ENCODE assay signal across 14 cellular contexts in the genomic region with DNA sequence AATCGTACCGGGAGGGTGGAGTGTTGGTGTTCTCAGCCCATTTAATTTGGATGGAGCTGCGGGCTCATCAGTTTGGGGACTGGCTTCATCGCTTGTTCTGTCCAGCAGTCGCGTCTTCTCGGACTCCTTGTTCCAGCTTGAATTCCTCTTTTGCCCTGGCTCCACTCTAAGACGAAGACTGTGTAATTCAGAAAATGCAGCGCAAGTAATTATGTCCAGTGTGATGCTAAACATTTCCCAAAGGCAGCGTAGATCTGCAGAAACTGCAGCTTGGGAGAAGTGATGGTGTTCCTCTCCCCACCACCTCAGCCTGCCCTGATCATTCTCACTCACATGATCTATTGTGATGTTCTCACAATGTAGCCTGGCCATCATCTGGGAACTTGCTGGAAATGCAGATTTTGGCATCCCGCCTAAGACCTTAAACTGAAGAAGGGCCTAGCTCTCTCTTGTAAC. TPM values are rescaled to one million over a fixed set of nuclear protein-coding genes. Genes with fewer than 3 reads are reported as not detected.
DNase-seq lines count a peak whose midpoint lies in the region; ATAC-seq, FAIRE-seq and TF ChIP-seq lines count a peak whose summit lies in the region.
"Had no signal": no experiment of that assay in that cellular context is flagged by ENCODE, and none has a peak within 500 bp of the region (broad histone marks: within the 10 kb centered on the region; RNA-seq: fewer than 3 reads in every experiment).

No MANE protein-coding gene starts in this region.

- H3K4me1 ChIP-seq in BLaER1 treated with 17β-estradiol and CSF1 and Interleukin-3, amounts not matched to agents 10 nM and 100 nM = peaks cover 10 to 29% (median 21%) of the 10 kb centered on the region in 10 experiments
- peaks cover 8% of the 10 kb centered on the region for H3K4me1 ChIP-seq in astrocyte (ENCODE audit: insufficient read depth, low read length)
- peaks cover 4 to 30% (median 24%) of the 10 kb centered on the region in 12 donors for H3K4me1 ChIP-seq in heart left ventricle
- no peaks in the 10 kb centered on the region for H3K4me1 ChIP-seq in colonic mucosa

- no peaks in the 10 kb centered on the region for H3K27me3 Mint-ChIP-seq in astrocyte (ENCODE audit: low read depth, unreplicated experiment)
- H3K27me3 Mint-ChIP-seq in activated naive CD4-positive, alpha-beta T cell treated with anti-CD3 and anti-CD28 coated beads, Interleukin-2, amount 10 ng/mL, durations not matched to agents 7 days and 5 days = peaks cover 13% of the 10 kb centered on the region

- no peak overlapping the region for H3K4me3 ChIP-seq in BLaER1 treated with 17β-estradiol and CSF1 and Interleukin-3, amounts not matched to agents 10 nM and 100 nM
- H3K4me3 ChIP-seq in astrocyte (ENCODE audit: insufficient read depth, low read depth, low read length) = no peak overlapping the region
- H3K4me3 ChIP-seq in heart left ventricle = peak overlapping the region in 6 of 12 donors; percentile 9 to 38 (median 28)
- no peak overlapping the region for H3K4me3 ChIP-seq in colonic mucosa
- H3K4me3 ChIP-seq: GM12878 had no signal

- CTCF ChIA-PET in activated naive CD4-positive, alpha-beta T cell treated with anti-CD3 and anti-CD28 coated beads, Interleukin-2, amount 10 ng/mL, durations not matched to agents 7 days and 5 days (lab: Charles Lee) = no interaction called here

- TF ChIP-seq CTCF in astrocyte (IDR thresholded peaks at IDR 0.05; ENCODE audit: insufficient read depth, low read depth, low read length) = no peak
- peak in 1 of 12 donors; percentile 8 for TF ChIP-seq CTCF in heart left ventricle (IDR thresholded peaks at IDR 0.05)
- TF ChIP-seq CTCF in colonic mucosa (IDR thresholded peaks at IDR 0.05) = no peak

- 0 out of 22 replicates have a peak overlapping the region, but pooled peaks of 1 of the 11 experiments have one; percentile 54 for H3K27ac ChIP-seq in BLaER1 treated with 17β-estradiol and CSF1 and Interleukin-3, amounts not matched to agents 10 nM and 100 nM
- H3K27ac ChIP-seq in astrocyte (ENCODE audit: low read depth, low read length) (no peak overlapping the region), heart left ventricle (peak overlapping the region; percentile 66 to 94 (median 87)), colonic mucosa (no peak overlapping the region)

- peak overlapping the region in 6 of 11 experiments; percentile 65 to 81 (median 70); a peak in 10 of 22 replicates for H3K4me2 ChIP-seq in BLaER1 treated with 17β-estradiol and CSF1 and Interleukin-3, amounts not matched to agents 10 nM and 100 nM
- H3K4me2 ChIP-seq in astrocyte (ENCODE audit: low read length) = peak overlapping the region; percentile 47

- no peak overlapping the region for H3K9ac ChIP-seq in BLaER1 treated with 17β-estradiol and CSF1 and Interleukin-3, amounts not matched to agents 10 nM and 100 nM
- H3K9ac ChIP-seq in astrocyte (ENCODE audit: low read length) (no peak overlapping the region), colonic mucosa (ENCODE audit: low read depth in 2 of 2, low read length in 2 of 2) (no peak overlapping the region)

- DNase-seq in astrocyte (ENCODE audit: low read depth) (peak; percentile 11), heart left ventricle (peak in 1 of 5 donors; percentile 32), putamen (ENCODE audit: low spot score) (peak; percentile 72), colonic mucosa (no peak)
- no peak for DNase-seq in activated naive CD4-positive, alpha-beta T cell treated with anti-CD3 and anti-CD28 coated beads, Interleukin-2, amount 10 ng/mL, durations not matched to agents 7 days and 5 days
- DNase-seq: activated naive CD4-positive, alpha-beta T cell; CD4-positive, alpha-beta memory T cell; naive thymus-derived CD8-positive, alpha-beta T cell; NCI-H1048 had no signal

- H3K36me3 ChIP-seq in BLaER1 treated with 17β-estradiol and CSF1 and Interleukin-3, amounts not matched to agents 10 nM and 100 nM = no peaks in the 10 kb centered on the region
- H3K36me3 ChIP-seq in astrocyte (ENCODE audit: insufficient read depth, low read length) (no peaks in the 10 kb centered on the region), heart left ventricle (no peaks in the 10 kb centered on the region), colonic mucosa (no peaks in the 10 kb centered on the region)

- no peaks in the 10 kb centered on the region for H4K20me1 ChIP-seq in BLaER1 treated with 17β-estradiol and CSF1 and Interleukin-3, amounts not matched to agents 10 nM and 100 nM
- H4K20me1 ChIP-seq in astrocyte (ENCODE audit: insufficient read depth, low read length) = no peaks in the 10 kb centered on the region

- peaks cover 10% of the 10 kb centered on the region for H3K4me1 Mint-ChIP-seq in astrocyte (ENCODE audit: low read depth, unreplicated experiment)
- no peaks in the 10 kb centered on the region for H3K4me1 Mint-ChIP-seq in activated naive CD4-positive, alpha-beta T cell treated with anti-CD3 and anti-CD28 coated beads, Interleukin-2, amount 10 ng/mL, durations not matched to agents 7 days and 5 days
- H3K4me1 Mint-ChIP-seq: CD4-positive, alpha-beta memory T cell had no signal

- H3K4me3 Mint-ChIP-seq in astrocyte (ENCODE audit: unreplicated experiment) = no peak overlapping the region
- H3K4me3 Mint-ChIP-seq in activated naive CD4-positive, alpha-beta T cell treated with anti-CD3 and anti-CD28 coated beads, Interleukin-2, amount 10 ng/mL, durations not matched to agents 7 days and 5 days = no peak overlapping the region
- H3K4me3 Mint-ChIP-seq: CD4-positive, alpha-beta memory T cell; naive thymus-derived CD8-positive, alpha-beta T cell had no signal

- H2AFZ ChIP-seq in astrocyte (ENCODE audit: low read depth, low read length) = peak overlapping the region; percentile 13

- H3K27me3 ChIP-seq in BLaER1 treated with 17β-estradiol and CSF1 and Interleukin-3, amounts not matched to agents 10 nM and 100 nM = no peaks in the 10 kb centered on the region
- H3K27me3 ChIP-seq in astrocyte (ENCODE audit: insufficient read depth, low read length) = peaks cover 3% of the 10 kb centered on the region
- no peaks in the 10 kb centered on the region for H3K27me3 ChIP-seq in heart left ventricle
- H3K27me3 ChIP-seq in colonic mucosa = no peaks in the 10 kb centered on the region

- 0 out of 22 replicates have a peak, but pooled peaks cover 0 to 3% (median 0%) of the 10 kb centered on the region in 11 experiments for H3K9me3 ChIP-seq in BLaER1 treated with 17β-estradiol and CSF1 and Interleukin-3, amounts not matched to agents 10 nM and 100 nM (replicated peaks in 1 of 11)
- no peaks in the 10 kb centered on the region for H3K9me3 ChIP-seq in astrocyte (ENCODE audit: insufficient read depth, low read depth, low read length)
- no peaks in the 10 kb centered on the region for H3K9me3 ChIP-seq in heart left ventricle
- no peaks in the 10 kb centered on the region for H3K9me3 ChIP-seq in colonic mucosa

- no peaks in the 10 kb centered on the region for H3K9me3 Mint-ChIP-seq in astrocyte (ENCODE audit: unreplicated experiment)
- no peaks in the 10 kb centered on the region for H3K9me3 Mint-ChIP-seq in activated naive CD4-positive, alpha-beta T cell treated with anti-CD3 and anti-CD28 coated beads, Interleukin-2, amount 10 ng/mL, durations not matched to agents 7 days and 5 days

- ATAC-seq in heart left ventricle (peak; percentile 15 to 44 (median 34)), GM21576 (IDR thresholded peaks at IDR 0.05; ENCODE audit: unreplicated experiment) (no peak), GM21515 (IDR thresholded peaks at IDR 0.05; ENCODE audit: unreplicated experiment) (no peak)
- ATAC-seq: esophagus mucosa; GM12878; naive thymus-derived CD8-positive, alpha-beta T cell had no signal

- intact Hi-C loops in heart left ventricle (cut with DNase I) = loop anchor here in 5 of 10 donors (1.0 to 10.0 kb wide), 6 partner anchors 7 to 221 kb away; a partner anchor contains a TSS
- intact Hi-C loops in colonic mucosa (cut with DNase I) = no loop called here

- H3K36me3 Mint-ChIP-seq in astrocyte (ENCODE audit: low read depth, unreplicated experiment) = peaks cover 10% of the 10 kb centered on the region
- H3K36me3 Mint-ChIP-seq in activated naive CD4-positive, alpha-beta T cell treated with anti-CD3 and anti-CD28 coated beads, Interleukin-2, amount 10 ng/mL, durations not matched to agents 7 days and 5 days = no peaks in the 10 kb centered on the region
- H3K36me3 Mint-ChIP-seq: CD4-positive, alpha-beta memory T cell had no signal

- H3K27ac Mint-ChIP-seq in astrocyte (ENCODE audit: unreplicated experiment) = no peak overlapping the region
- no peak overlapping the region for H3K27ac Mint-ChIP-seq in activated naive CD4-positive, alpha-beta T cell treated with anti-CD3 and anti-CD28 coated beads, Interleukin-2, amount 10 ng/mL, durations not matched to agents 7 days and 5 days
- H3K27ac Mint-ChIP-seq: CD4-positive, alpha-beta memory T cell; naive thymus-derived CD8-positive, alpha-beta T cell had no signal

- WGBS in heart left ventricle, 4 donors = 61 to 73% (median 68%) methylated on average over 11 of the region's 11 CpGs

- H3K79me2 ChIP-seq in astrocyte (ENCODE audit: insufficient read depth, low read length) = no peaks in the 10 kb centered on the region

- peak in 1 of 2 donors; percentile 33 for TF ChIP-seq POLR2A in heart left ventricle (IDR thresholded peaks at IDR 0.05)

- no peak for FAIRE-seq in astrocyte (lab: Jason Lieb, UNC)
- FAIRE-seq: GM12878 had no signal

RNA-seq across cellular contexts. Expression of a gene that starts 0.7 kb away (rescaled TPM):
- total RNA-seq in astrocyte = 0.48 and 0.55 TPM in 2 replicates
- 10 to 100 TPM in 1 of 9 donors, 1 to 10 TPM in 4, under 1 TPM in 4; 0.27 to 10.2 (median 1.7) TPM for total RNA-seq in heart left ventricle
- 1 to 10 TPM; 2.4 to 2.6 TPM for polyA plus RNA-seq in heart left ventricle
- total RNA-seq in colonic mucosa = not detected
- total RNA-seq: CD4-positive, alpha-beta memory T cell; GM12878; naive thymus-derived CD8-positive, alpha-beta T cell had no signal
- polyA plus RNA-seq: naive thymus-derived CD8-positive, alpha-beta T cell had no signal

Comparison
In these comparisons a context has a peak if more than half of its experiments do, and no peak if none do; other contexts are left out.
1. H3K27ac ChIP-seq: peak in heart left ventricle (12 of 12); none in astrocyte (single experiment) and colonic mucosa (single experiment).
2. DNase-seq: peak in astrocyte (single experiment) and putamen (single experiment); none in activated naive CD4-positive, alpha-beta T cell treated with anti-CD3 and anti-CD28 coated beads, Interleukin-2, amount 10 ng/mL, durations not matched to agents 7 days and 5 days (single experiment) and colonic mucosa (single experiment).
3. ATAC-seq: peak in heart left ventricle (4 of 4); none in GM21576 (single experiment) and GM21515 (single experiment).